Comparison of ENCODE assay signal across 1 cellular context in the genomic region with DNA sequence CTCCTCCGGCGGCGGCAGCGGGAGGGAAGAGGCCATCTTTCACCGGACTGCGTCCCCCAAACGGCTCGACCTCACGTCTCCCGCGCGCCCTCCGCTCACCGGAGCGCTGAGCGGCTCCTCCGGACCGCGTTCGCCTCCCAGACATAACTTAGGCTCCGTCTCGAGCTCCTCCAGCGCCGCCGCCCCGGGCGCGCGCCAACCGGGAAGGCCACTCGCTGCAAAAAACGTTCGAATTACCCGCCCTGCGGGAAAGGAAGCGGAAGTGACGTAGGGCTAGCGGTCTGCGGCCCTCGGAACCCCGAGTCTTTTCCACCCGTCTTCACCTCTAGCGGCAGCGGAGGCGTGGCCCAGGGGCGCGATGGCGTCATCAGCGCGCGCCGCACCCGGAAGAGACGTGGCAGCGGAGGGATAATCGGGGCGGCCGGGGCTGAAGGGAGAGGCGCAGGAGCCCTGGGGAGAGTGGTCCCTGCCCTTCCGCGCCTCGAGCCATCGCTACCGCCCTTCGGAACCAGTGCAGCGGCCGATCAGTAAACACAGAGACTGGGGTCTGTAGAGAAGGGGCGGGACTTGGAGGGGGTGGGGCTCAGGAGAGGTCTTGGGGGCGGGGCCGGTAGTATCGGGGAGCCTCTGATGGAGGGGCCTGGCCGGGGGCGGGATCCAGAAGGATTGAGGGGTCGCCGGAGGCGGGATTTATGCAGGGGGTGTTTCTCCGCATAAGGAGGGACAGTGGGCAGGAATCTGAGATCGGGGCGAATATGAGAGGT.
A peak's percentile ranks its signal among the peaks of the same experiment; 100 is the strongest.
TF ChIP-seq lines count a peak whose summit lies in the region.

A gene with protein sequence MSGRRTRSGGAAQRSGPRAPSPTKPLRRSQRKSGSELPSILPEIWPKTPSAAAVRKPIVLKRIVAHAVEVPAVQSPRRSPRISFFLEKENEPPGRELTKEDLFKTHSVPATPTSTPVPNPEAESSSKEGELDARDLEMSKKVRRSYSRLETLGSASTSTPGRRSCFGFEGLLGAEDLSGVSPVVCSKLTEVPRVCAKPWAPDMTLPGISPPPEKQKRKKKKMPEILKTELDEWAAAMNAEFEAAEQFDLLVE (minus strand): TSS at position 207 of the 764 bp plus-strand sequence. CDS start 62 bp downstream, at position 145.
A gene (plus strand): TSS at position 389 of the 764 bp plus-strand sequence. CDS start 477 bp downstream, outside the sequence.

TF ChIP-seq in K562, 482 proteins besides CTCF, POLR2A, EP300 and RAD21 (continued from another document and continues in another):
- TF ChIP-seq PCBP1 (IDR thresholded peaks at IDR 0.05; ENCODE audit: low read depth, low read length, poor library complexity, severe bottlenecking) (peak; percentile 87), MCM7 (IDR thresholded peaks at IDR 0.05) (no peak), ZNF695 (CRISPR knock-in tag; IDR thresholded peaks at IDR 0.05) (no peak), ASH1L (IDR thresholded peaks at IDR 0.05; ENCODE audit: borderline replicate concordance, low read depth, partially characterized antibody) (no peak), MEIS2 (IDR thresholded peaks at IDR 0.05; ENCODE audit: partially characterized antibody) (peak; percentile 43), PTTG1 (tag; IDR thresholded peaks at IDR 0.05; ENCODE audit: low read depth) (no peak), MCM3 (IDR thresholded peaks at IDR 0.05) (no peak), RBFOX2 (IDR thresholded peaks at IDR 0.05; ENCODE audit: low read depth, low read length) (peak; percentile 97), TGIF2 (CRISPR knock-in tag; IDR thresholded peaks at IDR 0.05) (no peak), GATAD2B (IDR thresholded peaks at IDR 0.05; ENCODE audit: borderline replicate concordance) (no peak; the same call in 1 of the 2 replicates), PHF20 (IDR thresholded peaks at IDR 0.05; ENCODE audit: partially characterized antibody) (peak; percentile 99), ELF2 (CRISPR knock-in tag; IDR thresholded peaks at IDR 0.05) (peak; percentile 99), ZC3H11A (IDR thresholded peaks at IDR 0.05; ENCODE audit: low read depth, low read length) (no peak), MTA1 (IDR thresholded peaks at IDR 0.05; ENCODE audit: borderline replicate concordance) (peak; percentile 99), HNRNPUL1 (IDR thresholded peaks at IDR 0.05; ENCODE audit: low read length) (no peak), BRD9 (IDR thresholded peaks at IDR 0.05; ENCODE audit: low read depth, partially characterized antibody) (no peak), MECOM (CRISPR knock-in tag; IDR thresholded peaks at IDR 0.05) (no peak), ZNF79 (CRISPR knock-in tag; IDR thresholded peaks at IDR 0.05; ENCODE audit: low read depth) (no peak), ZKSCAN3 (CRISPR knock-in tag; IDR thresholded peaks at IDR 0.05) (no peak), HDAC2 (IDR thresholded peaks at IDR 0.05) (peak; percentile 83; the same call in 1 of the 2 replicates), HMG20A (CRISPR knock-in tag; conservative IDR thresholded peaks at IDR 0.05) (no peak), RBM25 (IDR thresholded peaks at IDR 0.05; ENCODE audit: low read depth, low read length, severe bottlenecking) (no peak), TAF15 (IDR thresholded peaks at IDR 0.05; ENCODE audit: low read depth, low read length) (no peak), ZNF778 (CRISPR knock-in tag; IDR thresholded peaks at IDR 0.05) (no peak), CREB1 (IDR thresholded peaks at IDR 0.05) (peak; percentile 99), CREB1 (CRISPR knock-in tag; IDR thresholded peaks at IDR 0.05) (peak; percentile 99), KAT7 (CRISPR knock-in tag; IDR thresholded peaks at IDR 0.05; ENCODE audit: borderline replicate concordance) (peak; percentile 84; the same call in 1 of the 2 replicates)
- TF ChIP-seq, protein P1, sequence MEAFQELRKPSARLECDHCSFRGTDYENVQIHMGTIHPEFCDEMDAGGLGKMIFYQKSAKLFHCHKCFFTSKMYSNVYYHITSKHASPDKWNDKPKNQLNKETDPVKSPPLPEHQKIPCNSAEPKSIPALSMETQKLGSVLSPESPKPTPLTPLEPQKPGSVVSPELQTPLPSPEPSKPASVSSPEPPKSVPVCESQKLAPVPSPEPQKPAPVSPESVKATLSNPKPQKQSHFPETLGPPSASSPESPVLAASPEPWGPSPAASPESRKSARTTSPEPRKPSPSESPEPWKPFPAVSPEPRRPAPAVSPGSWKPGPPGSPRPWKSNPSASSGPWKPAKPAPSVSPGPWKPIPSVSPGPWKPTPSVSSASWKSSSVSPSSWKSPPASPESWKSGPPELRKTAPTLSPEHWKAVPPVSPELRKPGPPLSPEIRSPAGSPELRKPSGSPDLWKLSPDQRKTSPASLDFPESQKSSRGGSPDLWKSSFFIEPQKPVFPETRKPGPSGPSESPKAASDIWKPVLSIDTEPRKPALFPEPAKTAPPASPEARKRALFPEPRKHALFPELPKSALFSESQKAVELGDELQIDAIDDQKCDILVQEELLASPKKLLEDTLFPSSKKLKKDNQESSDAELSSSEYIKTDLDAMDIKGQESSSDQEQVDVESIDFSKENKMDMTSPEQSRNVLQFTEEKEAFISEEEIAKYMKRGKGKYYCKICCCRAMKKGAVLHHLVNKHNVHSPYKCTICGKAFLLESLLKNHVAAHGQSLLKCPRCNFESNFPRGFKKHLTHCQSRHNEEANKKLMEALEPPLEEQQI (IDR thresholded peaks at IDR 0.05): no peak
- TF ChIP-seq, protein P2, sequence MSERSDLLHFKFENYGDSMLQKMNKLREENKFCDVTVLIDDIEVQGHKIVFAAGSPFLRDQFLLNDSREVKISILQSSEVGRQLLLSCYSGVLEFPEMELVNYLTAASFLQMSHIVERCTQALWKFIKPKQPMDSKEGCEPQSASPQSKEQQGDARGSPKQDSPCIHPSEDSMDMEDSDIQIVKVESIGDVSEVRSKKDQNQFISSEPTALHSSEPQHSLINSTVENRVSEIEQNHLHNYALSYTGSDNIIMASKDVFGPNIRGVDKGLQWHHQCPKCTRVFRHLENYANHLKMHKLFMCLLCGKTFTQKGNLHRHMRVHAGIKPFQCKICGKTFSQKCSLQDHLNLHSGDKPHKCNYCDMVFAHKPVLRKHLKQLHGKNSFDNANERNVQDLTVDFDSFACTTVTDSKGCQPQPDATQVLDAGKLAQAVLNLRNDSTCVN (CRISPR knock-in tag; IDR thresholded peaks at IDR 0.05): peak; percentile 49; the same call in 1 of the 2 replicates
- TF ChIP-seq, protein P3, sequence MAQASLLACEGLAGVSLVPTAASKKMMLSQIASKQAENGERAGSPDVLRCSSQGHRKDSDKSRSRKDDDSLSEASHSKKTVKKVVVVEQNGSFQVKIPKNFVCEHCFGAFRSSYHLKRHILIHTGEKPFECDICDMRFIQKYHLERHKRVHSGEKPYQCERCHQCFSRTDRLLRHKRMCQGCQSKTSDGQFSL (CRISPR knock-in tag; IDR thresholded peaks at IDR 0.05): 0 out of 2 replicates have a peak, but pooled peaks have one; percentile 33
- TF ChIP-seq, protein P3 (tag; IDR thresholded peaks at IDR 0.05): no peak
- TF ChIP-seq, protein P4, sequence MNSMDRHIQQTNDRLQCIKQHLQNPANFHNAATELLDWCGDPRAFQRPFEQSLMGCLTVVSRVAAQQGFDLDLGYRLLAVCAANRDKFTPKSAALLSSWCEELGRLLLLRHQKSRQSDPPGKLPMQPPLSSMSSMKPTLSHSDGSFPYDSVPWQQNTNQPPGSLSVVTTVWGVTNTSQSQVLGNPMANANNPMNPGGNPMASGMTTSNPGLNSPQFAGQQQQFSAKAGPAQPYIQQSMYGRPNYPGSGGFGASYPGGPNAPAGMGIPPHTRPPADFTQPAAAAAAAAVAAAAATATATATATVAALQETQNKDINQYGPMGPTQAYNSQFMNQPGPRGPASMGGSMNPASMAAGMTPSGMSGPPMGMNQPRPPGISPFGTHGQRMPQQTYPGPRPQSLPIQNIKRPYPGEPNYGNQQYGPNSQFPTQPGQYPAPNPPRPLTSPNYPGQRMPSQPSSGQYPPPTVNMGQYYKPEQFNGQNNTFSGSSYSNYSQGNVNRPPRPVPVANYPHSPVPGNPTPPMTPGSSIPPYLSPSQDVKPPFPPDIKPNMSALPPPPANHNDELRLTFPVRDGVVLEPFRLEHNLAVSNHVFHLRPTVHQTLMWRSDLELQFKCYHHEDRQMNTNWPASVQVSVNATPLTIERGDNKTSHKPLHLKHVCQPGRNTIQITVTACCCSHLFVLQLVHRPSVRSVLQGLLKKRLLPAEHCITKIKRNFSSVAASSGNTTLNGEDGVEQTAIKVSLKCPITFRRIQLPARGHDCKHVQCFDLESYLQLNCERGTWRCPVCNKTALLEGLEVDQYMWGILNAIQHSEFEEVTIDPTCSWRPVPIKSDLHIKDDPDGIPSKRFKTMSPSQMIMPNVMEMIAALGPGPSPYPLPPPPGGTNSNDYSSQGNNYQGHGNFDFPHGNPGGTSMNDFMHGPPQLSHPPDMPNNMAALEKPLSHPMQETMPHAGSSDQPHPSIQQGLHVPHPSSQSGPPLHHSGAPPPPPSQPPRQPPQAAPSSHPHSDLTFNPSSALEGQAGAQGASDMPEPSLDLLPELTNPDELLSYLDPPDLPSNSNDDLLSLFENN (IDR thresholded peaks at IDR 0.05; ENCODE audit: low read depth in 2 of 2, low read length in 2 of 2): peak in 1 of 2 experiments; percentile 44; a peak in 1 of 4 replicates
- TF ChIP-seq, protein P5, sequence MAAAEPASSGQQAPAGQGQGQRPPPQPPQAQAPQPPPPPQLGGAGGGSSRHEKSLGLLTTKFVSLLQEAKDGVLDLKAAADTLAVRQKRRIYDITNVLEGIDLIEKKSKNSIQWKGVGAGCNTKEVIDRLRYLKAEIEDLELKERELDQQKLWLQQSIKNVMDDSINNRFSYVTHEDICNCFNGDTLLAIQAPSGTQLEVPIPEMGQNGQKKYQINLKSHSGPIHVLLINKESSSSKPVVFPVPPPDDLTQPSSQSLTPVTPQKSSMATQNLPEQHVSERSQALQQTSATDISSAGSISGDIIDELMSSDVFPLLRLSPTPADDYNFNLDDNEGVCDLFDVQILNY (CRISPR knock-in tag; IDR thresholded peaks at IDR 0.05): peak; percentile 91
- TF ChIP-seq, protein P6, sequence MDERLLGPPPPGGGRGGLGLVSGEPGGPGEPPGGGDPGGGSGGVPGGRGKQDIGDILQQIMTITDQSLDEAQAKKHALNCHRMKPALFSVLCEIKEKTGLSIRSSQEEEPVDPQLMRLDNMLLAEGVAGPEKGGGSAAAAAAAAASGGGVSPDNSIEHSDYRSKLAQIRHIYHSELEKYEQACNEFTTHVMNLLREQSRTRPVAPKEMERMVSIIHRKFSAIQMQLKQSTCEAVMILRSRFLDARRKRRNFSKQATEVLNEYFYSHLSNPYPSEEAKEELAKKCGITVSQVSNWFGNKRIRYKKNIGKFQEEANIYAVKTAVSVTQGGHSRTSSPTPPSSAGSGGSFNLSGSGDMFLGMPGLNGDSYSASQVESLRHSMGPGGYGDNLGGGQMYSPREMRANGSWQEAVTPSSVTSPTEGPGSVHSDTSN (CRISPR knock-in tag; IDR thresholded peaks at IDR 0.05; ENCODE audit: low read depth): no peak
- TF ChIP-seq, protein P6 (tag; conservative IDR thresholded peaks at IDR 0.05; ENCODE audit: low read depth): no peak
- TF ChIP-seq, protein P7, sequence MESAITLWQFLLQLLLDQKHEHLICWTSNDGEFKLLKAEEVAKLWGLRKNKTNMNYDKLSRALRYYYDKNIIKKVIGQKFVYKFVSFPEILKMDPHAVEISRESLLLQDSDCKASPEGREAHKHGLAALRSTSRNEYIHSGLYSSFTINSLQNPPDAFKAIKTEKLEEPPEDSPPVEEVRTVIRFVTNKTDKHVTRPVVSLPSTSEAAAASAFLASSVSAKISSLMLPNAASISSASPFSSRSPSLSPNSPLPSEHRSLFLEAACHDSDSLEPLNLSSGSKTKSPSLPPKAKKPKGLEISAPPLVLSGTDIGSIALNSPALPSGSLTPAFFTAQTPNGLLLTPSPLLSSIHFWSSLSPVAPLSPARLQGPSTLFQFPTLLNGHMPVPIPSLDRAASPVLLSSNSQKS (CRISPR knock-in tag; IDR thresholded peaks at IDR 0.05): no peak
- TF ChIP-seq, protein P8, sequence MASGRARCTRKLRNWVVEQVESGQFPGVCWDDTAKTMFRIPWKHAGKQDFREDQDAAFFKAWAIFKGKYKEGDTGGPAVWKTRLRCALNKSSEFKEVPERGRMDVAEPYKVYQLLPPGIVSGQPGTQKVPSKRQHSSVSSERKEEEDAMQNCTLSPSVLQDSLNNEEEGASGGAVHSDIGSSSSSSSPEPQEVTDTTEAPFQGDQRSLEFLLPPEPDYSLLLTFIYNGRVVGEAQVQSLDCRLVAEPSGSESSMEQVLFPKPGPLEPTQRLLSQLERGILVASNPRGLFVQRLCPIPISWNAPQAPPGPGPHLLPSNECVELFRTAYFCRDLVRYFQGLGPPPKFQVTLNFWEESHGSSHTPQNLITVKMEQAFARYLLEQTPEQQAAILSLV (tag; IDR thresholded peaks at IDR 0.05): no peak
- TF ChIP-seq, protein P9, sequence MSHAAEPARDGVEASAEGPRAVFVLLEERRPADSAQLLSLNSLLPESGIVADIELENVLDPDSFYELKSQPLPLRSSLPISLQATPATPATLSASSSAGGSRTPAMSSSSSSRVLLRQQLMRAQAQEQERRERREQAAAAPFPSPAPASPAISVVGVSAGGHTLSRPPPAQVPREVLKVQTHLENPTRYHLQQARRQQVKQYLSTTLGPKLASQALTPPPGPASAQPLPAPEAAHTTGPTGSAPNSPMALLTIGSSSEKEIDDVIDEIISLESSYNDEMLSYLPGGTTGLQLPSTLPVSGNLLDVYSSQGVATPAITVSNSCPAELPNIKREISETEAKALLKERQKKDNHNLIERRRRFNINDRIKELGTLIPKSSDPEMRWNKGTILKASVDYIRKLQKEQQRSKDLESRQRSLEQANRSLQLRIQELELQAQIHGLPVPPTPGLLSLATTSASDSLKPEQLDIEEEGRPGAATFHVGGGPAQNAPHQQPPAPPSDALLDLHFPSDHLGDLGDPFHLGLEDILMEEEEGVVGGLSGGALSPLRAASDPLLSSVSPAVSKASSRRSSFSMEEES (CRISPR knock-in tag; IDR thresholded peaks at IDR 0.05): no peak
- TF ChIP-seq, protein P10, sequence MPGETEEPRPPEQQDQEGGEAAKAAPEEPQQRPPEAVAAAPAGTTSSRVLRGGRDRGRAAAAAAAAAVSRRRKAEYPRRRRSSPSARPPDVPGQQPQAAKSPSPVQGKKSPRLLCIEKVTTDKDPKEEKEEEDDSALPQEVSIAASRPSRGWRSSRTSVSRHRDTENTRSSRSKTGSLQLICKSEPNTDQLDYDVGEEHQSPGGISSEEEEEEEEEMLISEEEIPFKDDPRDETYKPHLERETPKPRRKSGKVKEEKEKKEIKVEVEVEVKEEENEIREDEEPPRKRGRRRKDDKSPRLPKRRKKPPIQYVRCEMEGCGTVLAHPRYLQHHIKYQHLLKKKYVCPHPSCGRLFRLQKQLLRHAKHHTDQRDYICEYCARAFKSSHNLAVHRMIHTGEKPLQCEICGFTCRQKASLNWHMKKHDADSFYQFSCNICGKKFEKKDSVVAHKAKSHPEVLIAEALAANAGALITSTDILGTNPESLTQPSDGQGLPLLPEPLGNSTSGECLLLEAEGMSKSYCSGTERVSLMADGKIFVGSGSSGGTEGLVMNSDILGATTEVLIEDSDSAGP (CRISPR knock-in tag; IDR thresholded peaks at IDR 0.05): no peak
